ENCODE assay signal across 15 cellular contexts in genomic region chr10:124035306-124035927, GRCh38. TPM values are rescaled to one million over a fixed set of nuclear protein-coding genes. Genes with fewer than 3 reads are reported as not detected.
DNase-seq lines count a peak whose midpoint lies in the region; ATAC-seq and TF ChIP-seq lines count a peak whose summit lies in the region.
"Had no signal": no experiment of that assay in that cellular context is flagged by ENCODE, and none has a peak within 500 bp of the region (broad histone marks: within the 10 kb centered on the region; RNA-seq: fewer than 3 reads in every experiment).

No MANE protein-coding gene starts in this region.

- no peaks in the 10 kb centered on the region for H3K9me3 Mint-ChIP-seq in activated CD4-positive, alpha-beta T cell treated with anti-CD3 and anti-CD28 coated beads, Interleukin-2, amount 10 ng/mL, durations not matched to agents 24 days and 14 days
- H3K9me3 Mint-ChIP-seq in central memory CD8-positive, alpha-beta T cell = no peaks in the 10 kb centered on the region
- H3K9me3 Mint-ChIP-seq in stimulated activated memory B cell treated with anti-CD40 and anti-IgM and Interleukin-4, amounts not matched to agents 10 μg/mL and 1 μg/mL and 100 μg/mL, for 72 hours = peaks cover 2% of the 10 kb centered on the region

- intact Hi-C loops in activated CD4-positive, alpha-beta T cell treated with anti-CD3 and anti-CD28 coated beads, Interleukin-2, amount 10 ng/mL, durations not matched to agents 24 days and 14 days (cut with micrococcal nuclease) = no loop called here

- no peaks in the 10 kb centered on the region for H3K9me3 ChIP-seq in Karpas-422 (ENCODE audit: low read length)
- H3K9me3 ChIP-seq: lower lobe of right lung, pancreas, SJCRH30, vagina had no signal

- ATAC-seq in central memory CD8-positive, alpha-beta T cell (replicated peaks; ENCODE audit: extremely low read depth, poor library complexity, severe bottlenecking) = no peak
- ATAC-seq in stimulated activated memory B cell treated with anti-CD40 and anti-IgM and Interleukin-4, amounts not matched to agents 10 μg/mL and 1 μg/mL and 100 μg/mL, for 72 hours = no peak
- no peak for ATAC-seq in HG03378 (IDR thresholded peaks at IDR 0.05; ENCODE audit: unreplicated experiment)

- in situ Hi-C loops in brain microvascular endothelial cell (cut with HindIII; ENCODE audit: low pct_ligation_motif_present, low sequenced_read_pairs) = no loop called here

- peak overlapping the region; percentile 60 for H3K4me2 ChIP-seq in Karpas-422 (ENCODE audit: low read depth, low read length, poor library complexity, severe bottlenecking)

- 0 out of 2 replicates have a peak overlapping the region, but pooled peaks have one; percentile 16 for H3K9ac ChIP-seq in Karpas-422 (ENCODE audit: low read length)

- TF ChIP-seq CTCF in brain microvascular endothelial cell (IDR thresholded peaks at IDR 0.05; ENCODE audit: low read depth, low read length, missing control alignments) = no peak

- no peaks in the 10 kb centered on the region for H4K20me1 ChIP-seq in Karpas-422 (ENCODE audit: insufficient read depth, low read depth, low read length)

- no peaks in the 10 kb centered on the region for H3K79me2 ChIP-seq in Karpas-422 (ENCODE audit: low read length)

- H3K4me3 ChIP-seq in Karpas-422 (ENCODE audit: low read length) = peak overlapping the region; percentile 35; the same call in 1 of the 2 replicates
- H3K4me3 ChIP-seq in brain microvascular endothelial cell (ENCODE audit: low read depth, low read length) = no peak overlapping the region
- H3K4me3 ChIP-seq: lower lobe of right lung, pancreas, SJCRH30, vagina had no signal

- peaks cover 6% of the 10 kb centered on the region for H3K27me3 Mint-ChIP-seq in activated CD4-positive, alpha-beta T cell treated with anti-CD3 and anti-CD28 coated beads, Interleukin-2, amount 10 ng/mL, durations not matched to agents 24 days and 14 days
- H3K27me3 Mint-ChIP-seq in central memory CD8-positive, alpha-beta T cell = peaks cover 37% of the 10 kb centered on the region
- no peaks in the 10 kb centered on the region for H3K27me3 Mint-ChIP-seq in stimulated activated memory B cell treated with anti-CD40 and anti-IgM and Interleukin-4, amounts not matched to agents 10 μg/mL and 1 μg/mL and 100 μg/mL, for 72 hours

- peak overlapping the region; percentile 80 for H3K27ac Mint-ChIP-seq in activated CD4-positive, alpha-beta T cell treated with anti-CD3 and anti-CD28 coated beads, Interleukin-2, amount 10 ng/mL, durations not matched to agents 24 days and 14 days
- H3K27ac Mint-ChIP-seq in central memory CD8-positive, alpha-beta T cell (ENCODE audit: low read depth) = peak overlapping the region; percentile 33
- peak overlapping the region; percentile 85 for H3K27ac Mint-ChIP-seq in stimulated activated memory B cell treated with anti-CD40 and anti-IgM and Interleukin-4, amounts not matched to agents 10 μg/mL and 1 μg/mL and 100 μg/mL, for 72 hours

- H3K4me3 Mint-ChIP-seq in activated CD4-positive, alpha-beta T cell treated with anti-CD3 and anti-CD28 coated beads, Interleukin-2, amount 10 ng/mL, durations not matched to agents 24 days and 14 days = peak overlapping the region; percentile 73
- H3K4me3 Mint-ChIP-seq in central memory CD8-positive, alpha-beta T cell = peak overlapping the region; percentile 8
- H3K4me3 Mint-ChIP-seq in stimulated activated memory B cell treated with anti-CD40 and anti-IgM and Interleukin-4, amounts not matched to agents 10 μg/mL and 1 μg/mL and 100 μg/mL, for 72 hours = peak overlapping the region; percentile 57

- peaks cover 12% of the 10 kb centered on the region for H3K4me1 ChIP-seq in Karpas-422 (ENCODE audit: low read length)
- H3K4me1 ChIP-seq: pancreas, SJCRH30 had no signal

- no peaks in the 10 kb centered on the region for H3K36me3 Mint-ChIP-seq in activated CD4-positive, alpha-beta T cell treated with anti-CD3 and anti-CD28 coated beads, Interleukin-2, amount 10 ng/mL, durations not matched to agents 24 days and 14 days (ENCODE audit: low read depth)
- no peaks in the 10 kb centered on the region for H3K36me3 Mint-ChIP-seq in central memory CD8-positive, alpha-beta T cell (ENCODE audit: insufficient read depth)
- H3K36me3 Mint-ChIP-seq in stimulated activated memory B cell treated with anti-CD40 and anti-IgM and Interleukin-4, amounts not matched to agents 10 μg/mL and 1 μg/mL and 100 μg/mL, for 72 hours = peaks cover 28% of the 10 kb centered on the region

- H3K27me3 ChIP-seq in Karpas-422 (ENCODE audit: low read length) = no peaks in the 10 kb centered on the region
- no peaks in the 10 kb centered on the region for H3K27me3 ChIP-seq in brain microvascular endothelial cell (replicated peaks)
- H3K27me3 ChIP-seq: pancreas, SJCRH30, vagina had no signal

- no peak for DNase-seq in activated CD4-positive, alpha-beta T cell treated with anti-CD3 and anti-CD28 coated beads, Interleukin-2, amount 10 ng/mL, durations not matched to agents 24 days and 14 days
- DNase-seq in activated CD4-positive, alpha-beta T cell treated with anti-CD3 and anti-CD28 coated beads for 1 hour = no peak
- DNase-seq in Karpas-422 (peak; percentile 43), brain microvascular endothelial cell (no peak), NCI-H2081 treated with DMSO at 0.1 percent for 48 hours (lab: John Stamatoyannopoulos, UW) (no peak)
- no peak for DNase-seq in central memory CD8-positive, alpha-beta T cell (ENCODE audit: low spot score in 2 of 2)
- DNase-seq: activated effector memory CD4-positive, alpha-beta T cell treated with anti-CD3 and anti-CD28 coated beads, Interleukin-2, amount 50 U/mL, for 16 hours; DMS 273 treated with DMSO at 0.1 percent for 48 hours; SJCRH30 had no signal

- H3K27ac ChIP-seq in Karpas-422 (ENCODE audit: low read length) = no peak overlapping the region
- no peak overlapping the region for H3K27ac ChIP-seq in brain microvascular endothelial cell
- H3K27ac ChIP-seq: epithelial cell of prostate, pancreas, SJCRH30, vagina had no signal

- peak overlapping the region; percentile 73; the same call in 1 of the 2 replicates for H2AFZ ChIP-seq in Karpas-422 (ENCODE audit: low read length)

- H3K4me1 Mint-ChIP-seq in activated CD4-positive, alpha-beta T cell treated with anti-CD3 and anti-CD28 coated beads, Interleukin-2, amount 10 ng/mL, durations not matched to agents 24 days and 14 days = peaks cover 15% of the 10 kb centered on the region
- peaks cover 8% of the 10 kb centered on the region for H3K4me1 Mint-ChIP-seq in central memory CD8-positive, alpha-beta T cell
- peaks cover 28% of the 10 kb centered on the region for H3K4me1 Mint-ChIP-seq in stimulated activated memory B cell treated with anti-CD40 and anti-IgM and Interleukin-4, amounts not matched to agents 10 μg/mL and 1 μg/mL and 100 μg/mL, for 72 hours

- H3K36me3 ChIP-seq in Karpas-422 (ENCODE audit: insufficient read depth, low read length) (no peaks in the 10 kb centered on the region), brain microvascular endothelial cell (replicated peaks) (peaks cover 6% of the 10 kb centered on the region)
- H3K36me3 ChIP-seq: pancreas, SJCRH30 had no signal

- H3K9me2 ChIP-seq in Karpas-422 (replicated peaks; ENCODE audit: insufficient read depth, low read length) = no peaks in the 10 kb centered on the region

RNA-seq across cellular contexts. Expression of gene CHST15, which starts 58.0 kb away (rescaled TPM):
- total RNA-seq in activated CD4-positive, alpha-beta T cell treated with anti-CD3 and anti-CD28 coated beads, Interleukin-2, amount 10 ng/mL, durations not matched to agents 24 days and 14 days = 0.16 and 0.36 TPM in 2 replicates
- 0.07 TPM in 1 of 2 replicates, not detected in the other for total RNA-seq in Karpas-422 (2014; rRNA removed; shearing (Covaris generic); ENCODE audit: low replicate concordance)

Comparison
In these comparisons a context has a peak if more than half of its experiments do, and no peak if none do; other contexts are left out.
1. H3K27ac Mint-ChIP-seq: peak in every context shown above with its lines; median percentile 85 in stimulated activated memory B cell treated with anti-CD40 and anti-IgM and Interleukin-4, amounts not matched to agents 10 μg/mL and 1 μg/mL and 100 μg/mL, for 72 hours; 80 in activated CD4-positive, alpha-beta T cell treated with anti-CD3 and anti-CD28 coated beads, Interleukin-2, amount 10 ng/mL, durations not matched to agents 24 days and 14 days; 33 in central memory CD8-positive, alpha-beta T cell.
2. H3K4me3 Mint-ChIP-seq: peak in every context shown above with its lines; median percentile 73 in activated CD4-positive, alpha-beta T cell treated with anti-CD3 and anti-CD28 coated beads, Interleukin-2, amount 10 ng/mL, durations not matched to agents 24 days and 14 days; 57 in stimulated activated memory B cell treated with anti-CD40 and anti-IgM and Interleukin-4, amounts not matched to agents 10 μg/mL and 1 μg/mL and 100 μg/mL, for 72 hours; 8 in central memory CD8-positive, alpha-beta T cell.